ENCODE assay signal across 1 cellular context in the genomic region with DNA sequence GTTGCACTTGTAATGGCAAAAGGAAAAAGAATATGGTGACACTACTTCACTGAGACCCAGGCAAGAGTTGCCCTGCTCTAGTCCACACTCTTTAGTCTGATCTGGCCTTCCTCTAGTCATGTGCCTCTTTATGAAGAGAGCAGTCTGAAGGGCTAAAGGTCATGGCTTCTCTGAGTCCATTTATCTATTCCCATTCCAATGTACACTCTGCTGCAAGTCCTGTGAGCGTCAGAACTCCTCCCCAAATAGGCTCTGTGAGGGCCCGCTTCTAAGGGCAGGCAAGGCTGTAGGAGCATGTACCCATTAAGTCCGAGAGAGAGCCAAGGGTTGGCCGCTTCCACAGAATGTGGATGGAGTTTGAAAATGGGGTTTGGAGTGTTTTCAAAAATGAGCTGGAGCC.
TF ChIP-seq lines count a peak whose summit lies in the region.

No MANE protein-coding gene starts in this region.

TF ChIP-seq in HepG2, 621 proteins besides CTCF, POLR2A, EP300 and RAD21 (continued from another document):
- TF ChIP-seq ZFP82 (CRISPR knock-in tag; IDR thresholded peaks at IDR 0.05; ENCODE audit: borderline replicate concordance) (no peak), ZNF350 (CRISPR knock-in tag; IDR thresholded peaks at IDR 0.05; ENCODE audit: borderline replicate concordance, low read depth) (peak; percentile 47; the same call in 1 of the 2 replicates), ZNF746 (CRISPR knock-in tag; IDR thresholded peaks at IDR 0.05) (no peak), MEIS2 (CRISPR knock-in tag; IDR thresholded peaks at IDR 0.05) (peak; percentile 53; the same call in 1 of the 2 replicates), SOX6 (IDR thresholded peaks at IDR 0.05) (no peak), SOX6 (CRISPR knock-in tag; IDR thresholded peaks at IDR 0.05) (peak; percentile 72), ZNF318 (CRISPR knock-in tag; IDR thresholded peaks at IDR 0.05) (no peak)
